ENCODE assay signal across 22 cellular contexts in genomic region chr14:54299393-54300363, GRCh38.
DNase-seq lines count a peak whose midpoint lies in the region; ATAC-seq, FAIRE-seq and TF ChIP-seq lines count a peak whose summit lies in the region.
"Had no signal": no experiment of that assay in that cellular context is flagged by ENCODE, and none has a peak within 500 bp of the region (broad histone marks: within the 10 kb centered on the region; RNA-seq: fewer than 3 reads in every experiment).

No MANE protein-coding gene starts in this region.

- H3K27me3 ChIP-seq in hepatocyte (no peaks in the 10 kb centered on the region), psoas muscle (ENCODE audit: insufficient read depth in 3 of 3, low read length in 2 of 3) (no peaks in the 10 kb centered on the region)

- no peak overlapping the region for H3K27ac ChIP-seq in hepatocyte
- no peak overlapping the region for H3K27ac ChIP-seq in psoas muscle
- H3K27ac ChIP-seq: 22Rv1, KMS-11, pancreas had no signal

- peak overlapping the region; percentile 56 for H3K4me2 ChIP-seq in hepatocyte
- H3K4me2 ChIP-seq: KMS-11 had no signal

- H3K9me3 ChIP-seq in hepatocyte (ENCODE audit: low read depth): no peaks in the 10 kb centered on the region
- H3K9me3 ChIP-seq in psoas muscle: no peaks in the 10 kb centered on the region
- H3K9me3 ChIP-seq: pancreas had no signal

- H3K4me1 ChIP-seq in hepatocyte (ENCODE audit: insufficient read depth): peaks cover 13% of the 10 kb centered on the region
- no peaks in the 10 kb centered on the region for H3K4me1 ChIP-seq in psoas muscle

- H3K79me2 ChIP-seq in hepatocyte: no peaks in the 10 kb centered on the region

- ATAC-seq in HG02642 (IDR thresholded peaks at IDR 0.05; ENCODE audit: poor library complexity, unreplicated experiment) (no peak), psoas muscle (no peak), HG03280 (IDR thresholded peaks at IDR 0.05; ENCODE audit: unreplicated experiment) (no peak)
- ATAC-seq: GM12878; stimulated activated effector memory CD8-positive, alpha-beta T cell treated with anti-CD3 and anti-CD28 coated beads, Interleukin-12 subunit alpha, Interleukin-12 subunit beta, amount 100 ng/mL, for 72 hours; WTC11 had no signal

- no peaks in the 10 kb centered on the region for H3K36me3 ChIP-seq in hepatocyte (replicated peaks; ENCODE audit: insufficient read depth, low read depth)
- no peaks in the 10 kb centered on the region for H3K36me3 ChIP-seq in psoas muscle (ENCODE audit: insufficient read depth in 1 of 2, low read depth in 1 of 2)
- H3K36me3 ChIP-seq: pancreas had no signal

- no peak overlapping the region for H3K4me3 ChIP-seq in cardiac fibroblast (replicated peaks in 1 of 2; ENCODE audit: low read depth in 2 of 2, low read length in 2 of 2)
- no peak overlapping the region for H3K4me3 ChIP-seq in hepatocyte
- H3K4me3 ChIP-seq in psoas muscle: no peak overlapping the region
- H3K4me3 ChIP-seq: GM12878, pancreas had no signal

- no peaks in the 10 kb centered on the region for H3K9me2 ChIP-seq in hepatocyte (replicated peaks; ENCODE audit: insufficient read depth)

- peak; percentile 12 for DNase-seq in DMS53 (lab: John Stamatoyannopoulos, UW)
- no peak for DNase-seq in DMS53 treated with DMSO at 0.1 percent for 48 hours (lab: John Stamatoyannopoulos, UW; ENCODE audit: unreplicated experiment)
- peak; percentile 9 to 82 for DNase-seq in cardiac fibroblast (ENCODE audit: low read depth in 2 of 2)
- no peak for DNase-seq in hepatocyte (ENCODE audit: low spot score)
- no peak for DNase-seq in urothelium cell line (ENCODE audit: low spot score)
- no peak for DNase-seq in psoas muscle
- DNase-seq: activated effector memory CD4-positive, alpha-beta T cell treated with Interleukin-2 at 50 U/mL for 16 hours; amygdala; CD4-positive, alpha-beta T cell; cortex of kidney; hippocampal formation; NCI-H1092; pancreas; T-helper 1 cell had no signal

- no peaks in the 10 kb centered on the region for H4K20me1 ChIP-seq in hepatocyte (ENCODE audit: insufficient read depth, poor library complexity, severe bottlenecking)

- intact Hi-C loops in psoas muscle (cut with DNase I): no loop called here

- TF ChIP-seq CTCF in cardiac fibroblast (IDR thresholded peaks at IDR 0.05; ENCODE audit: low read depth, low read length) (no peak), hepatocyte (IDR thresholded peaks at IDR 0.05; ENCODE audit: poor library complexity) (no peak), psoas muscle (IDR thresholded peaks at IDR 0.05) (no peak)

- H2AFZ ChIP-seq in hepatocyte: no peak overlapping the region

- 63% methylated on average over 17 of the region's 17 CpGs for WGBS in hepatocyte (ENCODE audit: low lambda C conversion rate, missing lambda C conversion rate)
- 47 to 60% (median 50%) methylated on average over 17 of the region's 17 CpGs for WGBS in psoas muscle, 3 donors

- peak; percentile 5 for FAIRE-seq in urothelium cell line (lab: Jason Lieb, UNC)
- FAIRE-seq: GM12878, pancreas, RCC 7860 had no signal

Comparison
In these comparisons a context has a peak if more than half of its experiments do, and no peak if none do; other contexts are left out.
1. DNase-seq: peak in DMS53 (single experiment) and cardiac fibroblast (2 of 2); none in DMS53 treated with DMSO at 0.1 percent for 48 hours (single experiment), hepatocyte (single experiment), urothelium cell line (single experiment) and psoas muscle (0 of 2).